ENCODE assay signal across 29 cellular contexts in the genomic region with DNA sequence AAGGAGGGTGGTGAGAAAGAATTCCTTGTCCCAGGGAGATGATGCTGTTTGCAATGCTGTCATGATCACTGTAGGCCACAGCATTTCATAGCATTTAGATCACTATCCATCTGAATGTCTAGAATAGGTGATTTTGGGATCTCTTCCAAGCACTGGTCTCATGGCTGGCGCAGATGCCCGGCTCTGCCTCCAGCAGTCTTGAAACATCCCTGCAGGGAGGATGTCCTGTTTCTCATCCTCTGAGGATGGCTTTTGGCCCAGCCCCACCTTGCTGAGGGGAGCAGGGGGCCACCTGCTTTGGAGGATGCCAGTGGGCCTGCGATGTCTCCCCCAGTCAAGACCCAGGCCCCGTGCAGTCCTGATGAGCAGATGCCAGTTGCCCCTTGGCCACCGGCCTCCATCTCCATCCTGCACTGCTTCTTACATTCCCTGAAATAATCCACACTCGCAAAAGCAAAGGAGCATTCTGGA.
"Had no signal": no experiment of that assay in that cellular context is flagged by ENCODE, and none has a peak within 500 bp of the region (broad histone marks: within the 10 kb centered on the region; RNA-seq: fewer than 3 reads in every experiment).

No MANE protein-coding gene starts in this region.

- H3K36me3 ChIP-seq: vagina had no signal

- FAIRE-seq: small intestine had no signal

- H3K27ac ChIP-seq: coronary artery, gastroesophageal sphincter, vagina had no signal

- H3K4me1 Mint-ChIP-seq: activated naive CD8-positive, alpha-beta T cell treated with anti-CD3 and anti-CD28 coated beads, Interleukin-2, amount 50 U/mL, for 24 hours had no signal

- ATAC-seq: activated naive CD8-positive, alpha-beta T cell treated with anti-CD3 and anti-CD28 coated beads, Interleukin-2, amount 50 U/mL, for 24 hours; gastroesophageal sphincter; left lobe of liver; natural killer cell treated with Interleukin-12 subunit alpha and Interleukin-12 subunit beta and Interleukin-15 and Interleukin-18, amount 100 ng/mL, for 72 hours; sciatic nerve; stimulated activated memory B cell treated with anti-CD40 and anti-IgM and Interleukin-4, amounts not matched to agents 10 μg/mL and 1 μg/mL and 100 μg/mL, for 72 hours; stimulated activated naive CD8-positive, alpha-beta T cell treated with anti-CD3 and anti-CD28 coated beads, Interleukin-15, amount 100 ng/mL, for 72 hours; WTC11 had no signal

- H3K27me3 Mint-ChIP-seq: activated CD4-positive, alpha-beta memory T cell treated with anti-CD3 and anti-CD28 coated beads, Interleukin-2, amount 10 ng/mL, durations not matched to agents 7 days and 5 days; natural killer cell treated with Interleukin-12 subunit alpha and Interleukin-12 subunit beta and Interleukin-15 and Interleukin-18, amount 100 ng/mL, for 72 hours; stimulated activated memory B cell treated with anti-CD40 and anti-IgM and Interleukin-4, amounts not matched to agents 10 μg/mL and 1 μg/mL and 100 μg/mL, for 72 hours; type B pancreatic cell had no signal

- H3K4me3 ChIP-seq: coronary artery, dorsolateral prefrontal cortex, gastroesophageal sphincter, lung, vagina had no signal

- H3K9me3 ChIP-seq: gastroesophageal sphincter, vagina had no signal

- H3K36me3 Mint-ChIP-seq: activated naive CD4-positive, alpha-beta T cell treated with anti-CD3 and anti-CD28 coated beads, Interleukin-2, amount 50 U/mL, for 24 hours; natural killer cell treated with Interleukin-12 subunit alpha and Interleukin-12 subunit beta and Interleukin-15 and Interleukin-18, amount 100 ng/mL, for 72 hours; type B pancreatic cell; WTC11 had no signal

- H3K4me3 Mint-ChIP-seq: activated CD4-positive, alpha-beta memory T cell treated with anti-CD3 and anti-CD28 coated beads, Interleukin-2, amount 10 ng/mL, durations not matched to agents 7 days and 5 days; activated CD4-positive, alpha-beta T cell treated with anti-CD3 and anti-CD28 coated beads, Interleukin-2, amount 10 ng/mL, durations not matched to agents 7 days and 5 days; activated naive CD4-positive, alpha-beta T cell treated with anti-CD3 and anti-CD28 coated beads, Interleukin-2, amount 50 U/mL, for 24 hours; activated naive CD8-positive, alpha-beta T cell treated with anti-CD3 and anti-CD28 coated beads, Interleukin-2, amount 50 U/mL, for 24 hours; natural killer cell treated with Interleukin-12 subunit alpha and Interleukin-12 subunit beta and Interleukin-15 and Interleukin-18, amount 100 ng/mL, for 72 hours; stimulated activated memory B cell treated with anti-CD40 and anti-IgM and Interleukin-4, amounts not matched to agents 10 μg/mL and 1 μg/mL and 100 μg/mL, for 72 hours; stimulated activated naive CD8-positive, alpha-beta T cell treated with anti-CD3 and anti-CD28 coated beads, Interleukin-15, amount 100 ng/mL, for 72 hours; type B pancreatic cell; WTC11 had no signal

- DNase-seq: activated CD4-positive, alpha-beta memory T cell treated with anti-CD3 and anti-CD28 coated beads, Interleukin-2, amount 10 ng/mL, durations not matched to agents 7 days and 5 days; activated CD4-positive, alpha-beta T cell treated with anti-CD3 and anti-CD28 coated beads for 1 hour; activated CD4-positive, alpha-beta T cell treated with anti-CD3 and anti-CD28 coated beads, Interleukin-2, amount 10 ng/mL, durations not matched to agents 7 days and 5 days; activated CD8-positive, alpha-beta memory T cell treated with anti-CD3 and anti-CD28 coated beads, Interleukin-2, amount 50 U/mL, for 48 hours; activated naive CD8-positive, alpha-beta T cell treated with anti-CD3 and anti-CD28 coated beads, Interleukin-2, amount 50 U/mL, for 24 hours; activated T-cell treated with anti-CD3 and anti-CD28 coated beads, Interleukin-2, amount 50 U/mL, for 48 hours; cerebellar nuclear complex; effector memory CD4-positive, alpha-beta T cell; erythroblast; head of caudate nucleus; hippocampal formation; mesendoderm; small intestine; stimulated activated CD4-positive, alpha-beta T cell treated with anti-CD3 and anti-CD28 coated beads, Interleukin-4, amount 100 ng/mL, for 24 hours; stimulated activated naive CD8-positive, alpha-beta T cell treated with anti-CD3 and anti-CD28 coated beads, Interleukin-15, amount 100 ng/mL, for 72 hours; T-helper 2 cell had no signal

- H3K9me3 Mint-ChIP-seq: activated CD4-positive, alpha-beta memory T cell treated with anti-CD3 and anti-CD28 coated beads, Interleukin-2, amount 10 ng/mL, durations not matched to agents 7 days and 5 days; activated CD4-positive, alpha-beta T cell treated with anti-CD3 and anti-CD28 coated beads, Interleukin-2, amount 10 ng/mL, durations not matched to agents 7 days and 5 days; activated naive CD4-positive, alpha-beta T cell treated with anti-CD3 and anti-CD28 coated beads, Interleukin-2, amount 50 U/mL, for 24 hours; activated naive CD8-positive, alpha-beta T cell treated with anti-CD3 and anti-CD28 coated beads, Interleukin-2, amount 50 U/mL, for 24 hours; activated T-helper 2 cell treated with anti-CD3 and anti-CD28 coated beads, Interferon-gamma antibody, Interleukin-2, Interleukin-4, amounts not matched to agents 10 μg/mL and 5 μg/mL and 100 μg/mL, durations not matched to agents 14 hours and 24 hours and 36 hours; natural killer cell treated with Interleukin-12 subunit alpha and Interleukin-12 subunit beta and Interleukin-15 and Interleukin-18, amount 100 ng/mL, for 72 hours; stimulated activated memory B cell treated with anti-CD40 and anti-IgM and Interleukin-4, amounts not matched to agents 10 μg/mL and 1 μg/mL and 100 μg/mL, for 72 hours; stimulated activated naive CD8-positive, alpha-beta T cell treated with anti-CD3 and anti-CD28 coated beads, Interleukin-15, amount 100 ng/mL, for 72 hours; type B pancreatic cell; WTC11 had no signal

- H3K27me3 ChIP-seq: dorsolateral prefrontal cortex, gastroesophageal sphincter, vagina had no signal
